Comparison of ENCODE assay signal across 1 cellular context in the genomic region with DNA sequence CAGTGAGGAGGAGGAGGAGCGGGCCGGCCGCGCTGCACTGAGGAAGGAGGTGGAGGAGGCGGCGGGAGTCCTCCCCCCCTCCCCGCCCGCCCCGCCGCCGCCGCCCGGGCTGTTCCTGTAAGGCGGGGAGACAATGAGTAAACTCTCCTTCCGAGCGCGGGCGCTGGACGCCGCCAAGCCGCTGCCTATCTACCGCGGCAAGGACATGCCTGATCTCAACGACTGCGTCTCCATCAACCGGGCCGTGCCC.
A peak's percentile ranks its signal among the peaks of the same experiment; 100 is the strongest.
TF ChIP-seq lines count a peak whose summit lies in the region.

No MANE protein-coding gene starts in this region.

TF ChIP-seq in K562, 482 proteins besides CTCF, POLR2A, EP300 and RAD21 (continued from another document and continues in another):
- TF ChIP-seq, protein P1, sequence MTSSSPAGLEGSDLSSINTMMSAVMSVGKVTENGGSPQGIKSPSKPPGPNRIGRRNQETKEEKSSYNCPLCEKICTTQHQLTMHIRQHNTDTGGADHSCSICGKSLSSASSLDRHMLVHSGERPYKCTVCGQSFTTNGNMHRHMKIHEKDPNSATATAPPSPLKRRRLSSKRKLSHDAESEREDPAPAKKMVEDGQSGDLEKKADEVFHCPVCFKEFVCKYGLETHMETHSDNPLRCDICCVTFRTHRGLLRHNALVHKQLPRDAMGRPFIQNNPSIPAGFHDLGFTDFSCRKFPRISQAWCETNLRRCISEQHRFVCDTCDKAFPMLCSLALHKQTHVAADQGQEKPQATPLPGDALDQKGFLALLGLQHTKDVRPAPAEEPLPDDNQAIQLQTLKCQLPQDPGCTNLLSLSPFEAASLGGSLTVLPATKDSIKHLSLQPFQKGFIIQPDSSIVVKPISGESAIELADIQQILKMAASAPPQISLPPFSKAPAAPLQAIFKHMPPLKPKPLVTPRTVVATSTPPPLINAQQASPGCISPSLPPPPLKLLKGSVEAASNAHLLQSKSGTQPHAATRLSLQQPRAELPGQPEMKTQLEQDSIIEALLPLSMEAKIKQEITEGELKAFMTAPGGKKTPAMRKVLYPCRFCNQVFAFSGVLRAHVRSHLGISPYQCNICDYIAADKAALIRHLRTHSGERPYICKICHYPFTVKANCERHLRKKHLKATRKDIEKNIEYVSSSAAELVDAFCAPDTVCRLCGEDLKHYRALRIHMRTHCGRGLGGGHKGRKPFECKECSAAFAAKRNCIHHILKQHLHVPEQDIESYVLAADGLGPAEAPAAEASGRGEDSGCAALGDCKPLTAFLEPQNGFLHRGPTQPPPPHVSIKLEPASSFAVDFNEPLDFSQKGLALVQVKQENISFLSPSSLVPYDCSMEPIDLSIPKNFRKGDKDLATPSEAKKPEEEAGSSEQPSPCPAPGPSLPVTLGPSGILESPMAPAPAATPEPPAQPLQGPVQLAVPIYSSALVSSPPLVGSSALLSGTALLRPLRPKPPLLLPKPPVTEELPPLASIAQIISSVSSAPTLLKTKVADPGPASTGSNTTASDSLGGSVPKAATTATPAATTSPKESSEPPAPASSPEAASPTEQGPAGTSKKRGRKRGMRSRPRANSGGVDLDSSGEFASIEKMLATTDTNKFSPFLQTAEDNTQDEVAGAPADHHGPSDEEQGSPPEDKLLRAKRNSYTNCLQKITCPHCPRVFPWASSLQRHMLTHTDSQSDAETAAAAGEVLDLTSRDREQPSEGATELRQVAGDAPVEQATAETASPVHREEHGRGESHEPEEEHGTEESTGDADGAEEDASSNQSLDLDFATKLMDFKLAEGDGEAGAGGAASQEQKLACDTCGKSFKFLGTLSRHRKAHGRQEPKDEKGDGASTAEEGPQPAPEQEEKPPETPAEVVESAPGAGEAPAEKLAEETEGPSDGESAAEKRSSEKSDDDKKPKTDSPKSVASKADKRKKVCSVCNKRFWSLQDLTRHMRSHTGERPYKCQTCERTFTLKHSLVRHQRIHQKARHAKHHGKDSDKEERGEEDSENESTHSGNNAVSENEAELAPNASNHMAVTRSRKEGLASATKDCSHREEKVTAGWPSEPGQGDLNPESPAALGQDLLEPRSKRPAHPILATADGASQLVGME (CRISPR knock-in tag; IDR thresholded peaks at IDR 0.05) = no peak
- no peak for TF ChIP-seq ELF4 (CRISPR knock-in tag; IDR thresholded peaks at IDR 0.05)
- no peak for TF ChIP-seq ARID1B (IDR thresholded peaks at IDR 0.05)
- no peak for TF ChIP-seq PTTG1 (tag; IDR thresholded peaks at IDR 0.05; ENCODE audit: low read depth)
- no peak for TF ChIP-seq TCF7L2 (IDR thresholded peaks at IDR 0.05; ENCODE audit: low read depth, low read length)
- TF ChIP-seq CGGBP1 (CRISPR knock-in tag; IDR thresholded peaks at IDR 0.05) = 0 out of 2 replicates have a peak, but pooled peaks have one; percentile 35
- TF ChIP-seq ELK1 (CRISPR knock-in tag; IDR thresholded peaks at IDR 0.05) = no peak
- TF ChIP-seq ZNF282 (CRISPR knock-in tag; IDR thresholded peaks at IDR 0.05) = no peak
- TF ChIP-seq ZNF197 (CRISPR knock-in tag; IDR thresholded peaks at IDR 0.05; ENCODE audit: low read depth) = peak; percentile 79; the same call in 1 of the 2 replicates
- peak; percentile 56 for TF ChIP-seq KDM5B (IDR thresholded peaks at IDR 0.05; ENCODE audit: insufficient replicate concordance, low read depth, low read length)
- TF ChIP-seq MBD2 (IDR thresholded peaks at IDR 0.05; ENCODE audit: borderline replicate concordance, low read depth) = peak; percentile 56; the same call in 1 of the 2 replicates
- no peak for TF ChIP-seq ZBTB34 (CRISPR knock-in tag; IDR thresholded peaks at IDR 0.05)
- TF ChIP-seq MLLT1 (IDR thresholded peaks at IDR 0.05) = no peak
- TF ChIP-seq WHSC1 (IDR thresholded peaks at IDR 0.05; ENCODE audit: low read length) = no peak
- TF ChIP-seq ZBTB7A (IDR thresholded peaks at IDR 0.05; ENCODE audit: borderline replicate concordance, control insufficient read depth, low read depth, low read length) = no peak
- TF ChIP-seq ZC3H4 (CRISPR knock-in tag; IDR thresholded peaks at IDR 0.05; ENCODE audit: borderline replicate concordance) = no peak
- TF ChIP-seq, protein P2, sequence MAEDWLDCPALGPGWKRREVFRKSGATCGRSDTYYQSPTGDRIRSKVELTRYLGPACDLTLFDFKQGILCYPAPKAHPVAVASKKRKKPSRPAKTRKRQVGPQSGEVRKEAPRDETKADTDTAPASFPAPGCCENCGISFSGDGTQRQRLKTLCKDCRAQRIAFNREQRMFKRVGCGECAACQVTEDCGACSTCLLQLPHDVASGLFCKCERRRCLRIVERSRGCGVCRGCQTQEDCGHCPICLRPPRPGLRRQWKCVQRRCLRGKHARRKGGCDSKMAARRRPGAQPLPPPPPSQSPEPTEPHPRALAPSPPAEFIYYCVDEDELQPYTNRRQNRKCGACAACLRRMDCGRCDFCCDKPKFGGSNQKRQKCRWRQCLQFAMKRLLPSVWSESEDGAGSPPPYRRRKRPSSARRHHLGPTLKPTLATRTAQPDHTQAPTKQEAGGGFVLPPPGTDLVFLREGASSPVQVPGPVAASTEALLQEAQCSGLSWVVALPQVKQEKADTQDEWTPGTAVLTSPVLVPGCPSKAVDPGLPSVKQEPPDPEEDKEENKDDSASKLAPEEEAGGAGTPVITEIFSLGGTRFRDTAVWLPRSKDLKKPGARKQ (CRISPR knock-in tag; IDR thresholded peaks at IDR 0.05) = no peak
- TF ChIP-seq KLF10 (CRISPR knock-in tag; IDR thresholded peaks at IDR 0.05) = no peak
- no peak for TF ChIP-seq XRCC4 (IDR thresholded peaks at IDR 0.05; ENCODE audit: extremely low read depth, insufficient read depth, insufficient read length)
- TF ChIP-seq, protein P3, sequence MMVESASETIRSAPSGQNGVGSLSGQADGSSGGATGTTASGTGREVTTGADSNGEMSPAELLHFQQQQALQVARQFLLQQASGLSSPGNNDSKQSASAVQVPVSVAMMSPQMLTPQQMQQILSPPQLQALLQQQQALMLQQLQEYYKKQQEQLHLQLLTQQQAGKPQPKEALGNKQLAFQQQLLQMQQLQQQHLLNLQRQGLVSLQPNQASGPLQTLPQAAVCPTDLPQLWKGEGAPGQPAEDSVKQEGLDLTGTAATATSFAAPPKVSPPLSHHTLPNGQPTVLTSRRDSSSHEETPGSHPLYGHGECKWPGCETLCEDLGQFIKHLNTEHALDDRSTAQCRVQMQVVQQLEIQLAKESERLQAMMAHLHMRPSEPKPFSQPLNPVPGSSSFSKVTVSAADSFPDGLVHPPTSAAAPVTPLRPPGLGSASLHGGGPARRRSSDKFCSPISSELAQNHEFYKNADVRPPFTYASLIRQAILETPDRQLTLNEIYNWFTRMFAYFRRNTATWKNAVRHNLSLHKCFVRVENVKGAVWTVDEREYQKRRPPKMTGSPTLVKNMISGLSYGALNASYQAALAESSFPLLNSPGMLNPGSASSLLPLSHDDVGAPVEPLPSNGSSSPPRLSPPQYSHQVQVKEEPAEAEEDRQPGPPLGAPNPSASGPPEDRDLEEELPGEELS (CRISPR knock-in tag; IDR thresholded peaks at IDR 0.05; ENCODE audit: borderline replicate concordance) = no peak
- TF ChIP-seq, protein P4, sequence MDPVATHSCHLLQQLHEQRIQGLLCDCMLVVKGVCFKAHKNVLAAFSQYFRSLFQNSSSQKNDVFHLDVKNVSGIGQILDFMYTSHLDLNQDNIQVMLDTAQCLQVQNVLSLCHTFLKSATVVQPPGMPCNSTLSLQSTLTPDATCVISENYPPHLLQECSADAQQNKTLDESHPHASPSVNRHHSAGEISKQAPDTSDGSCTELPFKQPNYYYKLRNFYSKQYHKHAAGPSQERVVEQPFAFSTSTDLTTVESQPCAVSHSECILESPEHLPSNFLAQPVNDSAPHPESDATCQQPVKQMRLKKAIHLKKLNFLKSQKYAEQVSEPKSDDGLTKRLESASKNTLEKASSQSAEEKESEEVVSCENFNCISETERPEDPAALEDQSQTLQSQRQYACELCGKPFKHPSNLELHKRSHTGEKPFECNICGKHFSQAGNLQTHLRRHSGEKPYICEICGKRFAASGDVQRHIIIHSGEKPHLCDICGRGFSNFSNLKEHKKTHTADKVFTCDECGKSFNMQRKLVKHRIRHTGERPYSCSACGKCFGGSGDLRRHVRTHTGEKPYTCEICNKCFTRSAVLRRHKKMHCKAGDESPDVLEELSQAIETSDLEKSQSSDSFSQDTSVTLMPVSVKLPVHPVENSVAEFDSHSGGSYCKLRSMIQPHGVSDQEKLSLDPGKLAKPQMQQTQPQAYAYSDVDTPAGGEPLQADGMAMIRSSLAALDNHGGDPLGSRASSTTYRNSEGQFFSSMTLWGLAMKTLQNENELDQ (CRISPR knock-in tag; IDR thresholded peaks at IDR 0.05; ENCODE audit: borderline replicate concordance) = no peak
- TF ChIP-seq, protein P5, sequence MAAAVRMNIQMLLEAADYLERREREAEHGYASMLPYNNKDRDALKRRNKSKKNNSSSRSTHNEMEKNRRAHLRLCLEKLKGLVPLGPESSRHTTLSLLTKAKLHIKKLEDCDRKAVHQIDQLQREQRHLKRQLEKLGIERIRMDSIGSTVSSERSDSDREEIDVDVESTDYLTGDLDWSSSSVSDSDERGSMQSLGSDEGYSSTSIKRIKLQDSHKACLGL (CRISPR knock-in tag; IDR thresholded peaks at IDR 0.05; ENCODE audit: borderline replicate concordance, poor library complexity, severe bottlenecking) = no peak
- TF ChIP-seq IRF9 (tag; IDR thresholded peaks at IDR 0.05) = no peak
- no peak for TF ChIP-seq DDX20 (tag; IDR thresholded peaks at IDR 0.05; ENCODE audit: low read depth)
- peak; percentile 19 for TF ChIP-seq CCNT2 (IDR thresholded peaks at IDR 0.05; ENCODE audit: borderline replicate concordance, extremely low read depth, insufficient read length, low read depth, low read length)
- TF ChIP-seq SRSF3 (IDR thresholded peaks at IDR 0.05; ENCODE audit: insufficient read depth, low read length) = no peak
- no peak for TF ChIP-seq SRSF7 (optimal IDR thresholded peaks at IDR 0.05; ENCODE audit: low read depth, low read length)
- TF ChIP-seq CEBPG (CRISPR knock-in tag; IDR thresholded peaks at IDR 0.05) = peak; percentile 3; the same call in 1 of the 2 replicates
- TF ChIP-seq CEBPG (tag; conservative IDR thresholded peaks at IDR 0.05 in 1 of 2, IDR thresholded peaks at IDR 0.05 in 1 of 2) = 0 out of 4 replicates have a peak, but pooled peaks of 1 of the 2 experiments have one; percentile 20
- TF ChIP-seq SMAD4 (CRISPR knock-in tag; conservative IDR thresholded peaks at IDR 0.05) = peak; percentile 43; the same call in 1 of the 2 replicates
- TF ChIP-seq, protein P6, sequence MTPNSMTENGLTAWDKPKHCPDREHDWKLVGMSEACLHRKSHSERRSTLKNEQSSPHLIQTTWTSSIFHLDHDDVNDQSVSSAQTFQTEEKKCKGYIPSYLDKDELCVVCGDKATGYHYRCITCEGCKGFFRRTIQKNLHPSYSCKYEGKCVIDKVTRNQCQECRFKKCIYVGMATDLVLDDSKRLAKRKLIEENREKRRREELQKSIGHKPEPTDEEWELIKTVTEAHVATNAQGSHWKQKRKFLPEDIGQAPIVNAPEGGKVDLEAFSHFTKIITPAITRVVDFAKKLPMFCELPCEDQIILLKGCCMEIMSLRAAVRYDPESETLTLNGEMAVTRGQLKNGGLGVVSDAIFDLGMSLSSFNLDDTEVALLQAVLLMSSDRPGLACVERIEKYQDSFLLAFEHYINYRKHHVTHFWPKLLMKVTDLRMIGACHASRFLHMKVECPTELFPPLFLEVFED (CRISPR knock-in tag; conservative IDR thresholded peaks at IDR 0.05) = no peak; the same call in 1 of the 2 replicates
- TF ChIP-seq HIVEP1 (CRISPR knock-in tag; IDR thresholded peaks at IDR 0.05) = no peak
- no peak for TF ChIP-seq NELFE (IDR thresholded peaks at IDR 0.05; ENCODE audit: insufficient read depth, insufficient read length)
